Comparison of ENCODE assay signal across 9 cellular contexts in genomic region chr19:47848871-47849473, GRCh38. TPM values are rescaled to one million over a fixed set of nuclear protein-coding genes. Genes with fewer than 3 reads are reported as not detected.
A peak's percentile ranks its signal among the peaks of the same experiment; 100 is the strongest.
DNase-seq lines count a peak whose midpoint lies in the region; ATAC-seq and TF ChIP-seq lines count a peak whose summit lies in the region.
"Had no signal": no experiment of that assay in that cellular context is flagged by ENCODE, and none has a peak within 500 bp of the region (broad histone marks: within the 10 kb centered on the region; RNA-seq: fewer than 3 reads in every experiment).

No MANE protein-coding gene starts in this region.

- in situ Hi-C loops in mammary epithelial cell (cut with MboI; ENCODE audit: low sequenced_read_pairs in 2 of 2) = loop anchor here in 1 of 2 donors (25.0 kb wide), 1 partner anchor 188 kb away; the partner anchor contains the start of gene CABP5

- H3K79me2 ChIP-seq in OCI-LY1 (ENCODE audit: insufficient read depth, low read length) (no peaks in the 10 kb centered on the region), mammary epithelial cell (ENCODE audit: insufficient read depth, low read length) (no peaks in the 10 kb centered on the region), parathyroid adenoma (no peaks in the 10 kb centered on the region)

- no peaks in the 10 kb centered on the region for H3K9me2 ChIP-seq in OCI-LY1 (ENCODE audit: low read depth, low read length)

- H3K4me1 ChIP-seq in OCI-LY1 (ENCODE audit: insufficient read depth, low read length, severe bottlenecking) (no peaks in the 10 kb centered on the region), mammary epithelial cell (ENCODE audit: insufficient read depth, low read length) (no peaks in the 10 kb centered on the region), parathyroid adenoma (no peaks in the 10 kb centered on the region)

- H3K4me3 ChIP-seq in OCI-LY1 (ENCODE audit: low read depth, low read length, poor library complexity, severe bottlenecking) = no peak overlapping the region
- H3K4me3 ChIP-seq in mammary epithelial cell (replicated peaks in 1 of 3; ENCODE audit: insufficient read depth in 1 of 3, low read depth in 2 of 3, low read length in 3 of 3) = no peak overlapping the region
- no peak overlapping the region for H3K4me3 ChIP-seq in parathyroid adenoma (ENCODE audit: low read depth, low read length)

- no peak overlapping the region for H3K27ac ChIP-seq in OCI-LY1 (ENCODE audit: low read depth, low read length, poor library complexity, severe bottlenecking)
- no peak overlapping the region for H3K27ac ChIP-seq in mammary epithelial cell (ENCODE audit: insufficient read depth, low read depth, low read length)
- no peak overlapping the region for H3K27ac ChIP-seq in parathyroid adenoma

- no peaks in the 10 kb centered on the region for H3F3A ChIP-seq in OCI-LY1 (ENCODE audit: insufficient read depth, low read length)

- H3K9ac ChIP-seq in OCI-LY1 (ENCODE audit: low read length) (no peak overlapping the region), mammary epithelial cell (ENCODE audit: insufficient read depth, low read length) (no peak overlapping the region), parathyroid adenoma (no peak overlapping the region)

- H4K20me1 ChIP-seq in OCI-LY1 (ENCODE audit: insufficient read depth, low read length) (no peaks in the 10 kb centered on the region), mammary epithelial cell (ENCODE audit: insufficient read depth, low read length) (no peaks in the 10 kb centered on the region)

- peak; percentile 7 for TF ChIP-seq CTCF in GM10266 (IDR thresholded peaks at IDR 0.05; ENCODE audit: control insufficient read depth, insufficient read depth, low read depth, missing control alignments)
- peak; percentile 26; the same call in 1 of the 2 replicates for TF ChIP-seq CTCF in OCI-LY1 (IDR thresholded peaks at IDR 0.05; ENCODE audit: low read length)
- TF ChIP-seq CTCF in mammary epithelial cell (conservative IDR thresholded peaks at IDR 0.05 in 1 of 2, IDR thresholded peaks at IDR 0.05 in 1 of 2; ENCODE audit: extremely low read depth in 1 of 2, insufficient read depth in 1 of 2, low read depth in 1 of 2, low read length in 2 of 2) = peak in 1 of 2 donors; percentile 13
- peak; percentile 30 for TF ChIP-seq CTCF in parathyroid adenoma (IDR thresholded peaks at IDR 0.05)

- ATAC-seq in GM19395 (IDR thresholded peaks at IDR 0.05; ENCODE audit: unreplicated experiment) = no peak
- ATAC-seq in GM18520 (IDR thresholded peaks at IDR 0.05; ENCODE audit: unreplicated experiment) = no peak
- no peak for ATAC-seq in HG03175 (IDR thresholded peaks at IDR 0.05; ENCODE audit: unreplicated experiment)
- no peak for ATAC-seq in GM18858 (IDR thresholded peaks at IDR 0.05; ENCODE audit: unreplicated experiment)

- 14% methylated on average over 17 of the region's 22 CpGs for WGBS in mammary epithelial cell (ENCODE audit: low coverage, missing lambda C conversion rate)

- intact Hi-C loops in mammary epithelial cell (cut with micrococcal nuclease) = no loop called here

- CTCF ChIA-PET in mammary epithelial cell (lab: Charles Lee; ENCODE audit: low non-redundant PET) = no interaction called here

- dilution Hi-C loops in mammary epithelial cell (cut with HindIII; ENCODE audit: low sequenced_read_pairs) = no loop called here

- no peaks in the 10 kb centered on the region for H3K36me3 ChIP-seq in OCI-LY1 (ENCODE audit: insufficient read depth, low read length)
- H3K36me3 ChIP-seq in mammary epithelial cell (ENCODE audit: insufficient read depth, low read length) = no peaks in the 10 kb centered on the region
- H3K36me3 ChIP-seq in parathyroid adenoma (ENCODE audit: control insufficient read depth, insufficient read depth, low read length) = no peaks in the 10 kb centered on the region

- BruUV-seq in mammary epithelial cell (replicated peaks; lab: Mats Ljungman, UMichigan) = no TSS peak

- DNase-seq in GM10266 (ENCODE audit: extremely low spot score) (no peak), mammary epithelial cell (no peak)

- H2AFZ ChIP-seq in OCI-LY1 (ENCODE audit: low read length) = no peak overlapping the region
- H2AFZ ChIP-seq in mammary epithelial cell (ENCODE audit: low read depth, low read length) = peak overlapping the region; percentile 0
- no peak overlapping the region for H2AFZ ChIP-seq in parathyroid adenoma

- no peak overlapping the region for H3K4me2 ChIP-seq in OCI-LY1 (ENCODE audit: low read length)
- no peak overlapping the region for H3K4me2 ChIP-seq in mammary epithelial cell (ENCODE audit: insufficient read depth, low read depth, low read length)
- no peak overlapping the region for H3K4me2 ChIP-seq in parathyroid adenoma (ENCODE audit: low read length)

- H3K9me3 ChIP-seq in OCI-LY1 (ENCODE audit: low read length) (no peaks in the 10 kb centered on the region), mammary epithelial cell (replicated peaks; ENCODE audit: insufficient read depth, low read length) (no peaks in the 10 kb centered on the region), parathyroid adenoma (ENCODE audit: control insufficient read depth, low read length) (no peaks in the 10 kb centered on the region)

- H3K27me3 ChIP-seq in OCI-LY1 (ENCODE audit: insufficient read depth, low read length) (no peaks in the 10 kb centered on the region), mammary epithelial cell (ENCODE audit: insufficient read depth, low read length) (no peaks in the 10 kb centered on the region), parathyroid adenoma (ENCODE audit: control insufficient read depth, insufficient read depth, low read length) (no peaks in the 10 kb centered on the region)

RNA-seq across cellular contexts. Expression of gene TPRX2, which starts 10.1 kb away (rescaled TPM):
- not detected for total RNA-seq in mammary epithelial cell
- not detected for polyA plus RNA-seq in mammary epithelial cell
- not detected for polyA minus RNA-seq in mammary epithelial cell
- total RNA-seq: LHCN-M2 had no signal

RNA-seq across cellular contexts. Expression of gene CRX, which starts 27.2 kb away (rescaled TPM):
- not detected for total RNA-seq in mammary epithelial cell
- not detected for polyA plus RNA-seq in mammary epithelial cell
- polyA minus RNA-seq in mammary epithelial cell = not detected
- total RNA-seq: LHCN-M2 had no signal

RNA-seq across cellular contexts. Expression of gene SULT2A1, which starts 37.1 kb away (rescaled TPM):
- total RNA-seq in mammary epithelial cell = not detected
- polyA plus RNA-seq in mammary epithelial cell = not detected
- not detected for polyA minus RNA-seq in mammary epithelial cell
- total RNA-seq: LHCN-M2 had no signal

RNA-seq across cellular contexts. Expression of gene TPRX1, which starts 44.6 kb away (rescaled TPM):
- total RNA-seq in mammary epithelial cell = not detected
- polyA plus RNA-seq in mammary epithelial cell = not detected
- polyA minus RNA-seq in mammary epithelial cell = not detected
- total RNA-seq: LHCN-M2 had no signal
